21 cellular contexts compared by ENCODE assay signal in genomic region chr15:68440136-68440535, GRCh38. TPM values are rescaled to one million over a fixed set of nuclear protein-coding genes. Genes with fewer than 3 reads are reported as not detected.
DNase-seq lines count a peak whose midpoint lies in the region; ATAC-seq and TF ChIP-seq lines count a peak whose summit lies in the region.
"Had no signal": no experiment of that assay in that cellular context is flagged by ENCODE, and none has a peak within 500 bp of the region (broad histone marks: within the 10 kb centered on the region; RNA-seq: fewer than 3 reads in every experiment).

No MANE protein-coding gene starts in this region.

- peak; percentile 7 for DNase-seq in activated CD8-positive, alpha-beta memory T cell treated with anti-CD3 and anti-CD28 coated beads, Interleukin-2, amount 10 ng/mL, durations not matched to agents 7 days and 5 days
- no peak for DNase-seq in activated CD8-positive, alpha-beta memory T cell treated with anti-CD3 and anti-CD28 coated beads, Interleukin-2, amount 50 U/mL, for 4 hours
- DNase-seq in coronary artery (ENCODE audit: low spot score) (peak; percentile 17), osteocyte (ENCODE audit: extremely low spot score, unreplicated experiment) (peak; percentile 63), NCI-H146 treated with DMSO at 0.1 percent for 48 hours (lab: John Stamatoyannopoulos, UW; ENCODE audit: unreplicated experiment) (no peak), upper lobe of right lung (no peak), NCI-H748 (lab: John Stamatoyannopoulos, UW; ENCODE audit: unreplicated experiment) (no peak)
- DNase-seq in CD4-positive, alpha-beta T cell, result no peak
- DNase-seq: BE2C; Caco-2; CD4-positive, CD25-positive, alpha-beta regulatory T cell; HFFc6; KG1; NCI-H1092; NCI-H1436 treated with DMSO at 0.1 percent for 48 hours; NCI-H2029 treated with DMSO at 0.1 percent for 48 hours; NCI-H2171 treated with DMSO at 0.1 percent for 48 hours; NCI-H748 treated with DMSO at 0.1 percent for 48 hours; NK-92 treated with Interleukin-12 subunit alpha and Interleukin-12 subunit beta, amount 100 ng/mL, for 24 hours; Right ventricle myocardium superior had no signal

- H3K27ac Mint-ChIP-seq in activated CD8-positive, alpha-beta memory T cell treated with anti-CD3 and anti-CD28 coated beads, Interleukin-2, amount 10 ng/mL, durations not matched to agents 7 days and 5 days, result no peak overlapping the region
- H3K27ac Mint-ChIP-seq in osteocyte (ENCODE audit: unreplicated experiment), result no peak overlapping the region
- no peak overlapping the region for H3K27ac Mint-ChIP-seq in CD4-positive, alpha-beta T cell
- H3K27ac Mint-ChIP-seq: CD4-positive, CD25-positive, alpha-beta regulatory T cell; HFFc6 had no signal

- intact Hi-C loops in CD4-positive, alpha-beta T cell (cut with DNase I, micrococcal nuclease), result no loop called here
- intact Hi-C loops in upper lobe of right lung (cut with DNase I), result no loop called here

- H3K27me3 Mint-ChIP-seq in activated CD8-positive, alpha-beta memory T cell treated with anti-CD3 and anti-CD28 coated beads, Interleukin-2, amount 10 ng/mL, durations not matched to agents 7 days and 5 days, result peaks cover 83% of the 10 kb centered on the region
- H3K27me3 Mint-ChIP-seq in osteocyte (ENCODE audit: unreplicated experiment), result peaks cover 3% of the 10 kb centered on the region
- H3K27me3 Mint-ChIP-seq in CD4-positive, alpha-beta T cell, result peaks cover 64% of the 10 kb centered on the region

- peak overlapping the region in 1 of 2 donors; percentile 43 for H3K27ac ChIP-seq in coronary artery
- H3K27ac ChIP-seq in CD4-positive, alpha-beta T cell (ENCODE audit: low read depth, low read length), result no peak overlapping the region
- H3K27ac ChIP-seq in upper lobe of right lung, result no peak overlapping the region

- H3K4me1 Mint-ChIP-seq in activated CD8-positive, alpha-beta memory T cell treated with anti-CD3 and anti-CD28 coated beads, Interleukin-2, amount 10 ng/mL, durations not matched to agents 7 days and 5 days, result no peaks in the 10 kb centered on the region
- H3K4me1 Mint-ChIP-seq in osteocyte (ENCODE audit: unreplicated experiment), result peaks cover 17% of the 10 kb centered on the region
- no peaks in the 10 kb centered on the region for H3K4me1 Mint-ChIP-seq in CD4-positive, alpha-beta T cell (ENCODE audit: low read depth)

- no peaks in the 10 kb centered on the region for H3K36me3 Mint-ChIP-seq in activated CD8-positive, alpha-beta memory T cell treated with anti-CD3 and anti-CD28 coated beads, Interleukin-2, amount 10 ng/mL, durations not matched to agents 7 days and 5 days
- peaks cover 2% of the 10 kb centered on the region for H3K36me3 Mint-ChIP-seq in osteocyte (ENCODE audit: unreplicated experiment)
- H3K36me3 Mint-ChIP-seq in CD4-positive, alpha-beta T cell (ENCODE audit: low read depth), result no peaks in the 10 kb centered on the region
- H3K36me3 Mint-ChIP-seq: CD4-positive, CD25-positive, alpha-beta regulatory T cell had no signal

- H3K9me3 Mint-ChIP-seq in activated CD8-positive, alpha-beta memory T cell treated with anti-CD3 and anti-CD28 coated beads, Interleukin-2, amount 10 ng/mL, durations not matched to agents 7 days and 5 days (ENCODE audit: low read depth), result no peaks in the 10 kb centered on the region
- peaks cover 6% of the 10 kb centered on the region for H3K9me3 Mint-ChIP-seq in osteocyte (ENCODE audit: unreplicated experiment)
- no peaks in the 10 kb centered on the region for H3K9me3 Mint-ChIP-seq in CD4-positive, alpha-beta T cell
- H3K9me3 Mint-ChIP-seq: CD4-positive, CD25-positive, alpha-beta regulatory T cell; HFFc6 had no signal

- peaks cover 22% of the 10 kb centered on the region for H3K27me3 ChIP-seq in CD4-positive, alpha-beta T cell (ENCODE audit: control insufficient read depth, insufficient read depth, low read length)
- H3K27me3 ChIP-seq in upper lobe of right lung, result peaks cover 15% of the 10 kb centered on the region
- H3K27me3 ChIP-seq: BE2C had no signal

- H3K9me3 ChIP-seq in CD4-positive, alpha-beta T cell (ENCODE audit: control insufficient read depth, low read length), result no peaks in the 10 kb centered on the region
- no peaks in the 10 kb centered on the region for H3K9me3 ChIP-seq in upper lobe of right lung
- H3K9me3 ChIP-seq: BE2C, Caco-2 had no signal

- ATAC-seq in activated CD8-positive, alpha-beta memory T cell treated with anti-CD3 and anti-CD28 coated beads, Interleukin-2, amount 10 ng/mL, durations not matched to agents 7 days and 5 days, result no peak
- no peak for ATAC-seq in CD4-positive, alpha-beta T cell (ENCODE audit: poor library complexity)
- no peak for ATAC-seq in upper lobe of right lung
- ATAC-seq: HepG2 had no signal

- POLR2A ChIA-PET in CD4-positive, alpha-beta T cell (lab: Charles Lee), result no interaction called here

- TF ChIP-seq CTCF in coronary artery (IDR thresholded peaks at IDR 0.05) (no peak), osteocyte (IDR thresholded peaks at IDR 0.05) (no peak), upper lobe of right lung (IDR thresholded peaks at IDR 0.05) (no peak)
- TF ChIP-seq CTCF in CD4-positive, alpha-beta T cell (IDR thresholded peaks at IDR 0.05), result no peak

- peaks cover 3% of the 10 kb centered on the region for H3K4me1 ChIP-seq in upper lobe of right lung
- H3K4me1 ChIP-seq: Caco-2 had no signal

- H3K36me3 ChIP-seq in upper lobe of right lung, result no peaks in the 10 kb centered on the region
- H3K36me3 ChIP-seq: BE2C had no signal

- H3K4me3 Mint-ChIP-seq in activated CD8-positive, alpha-beta memory T cell treated with anti-CD3 and anti-CD28 coated beads, Interleukin-2, amount 10 ng/mL, durations not matched to agents 7 days and 5 days, result no peak overlapping the region
- no peak overlapping the region for H3K4me3 Mint-ChIP-seq in osteocyte (ENCODE audit: unreplicated experiment)
- H3K4me3 Mint-ChIP-seq in CD4-positive, alpha-beta T cell, result no peak overlapping the region
- H3K4me3 Mint-ChIP-seq: CD4-positive, CD25-positive, alpha-beta regulatory T cell; HFFc6 had no signal

- CTCF ChIA-PET in activated CD8-positive, alpha-beta memory T cell treated with anti-CD3 and anti-CD28 coated beads, Interleukin-2, amount 10 ng/mL, durations not matched to agents 7 days and 5 days (lab: Charles Lee), result no interaction called here
- CTCF ChIA-PET in CD4-positive, alpha-beta T cell (lab: Charles Lee), result no interaction called here

- H3K4me3 ChIP-seq in coronary artery, result no peak overlapping the region
- no peak overlapping the region for H3K4me3 ChIP-seq in upper lobe of right lung

RNA-seq across cellular contexts. Expression of gene ITGA11, which starts 8.2 kb away (rescaled TPM):
- total RNA-seq in activated CD8-positive, alpha-beta memory T cell treated with anti-CD3 and anti-CD28 coated beads, Interleukin-2, amount 10 ng/mL, durations not matched to agents 7 days and 5 days, result under 1 TPM in 1 of 2 experiments, not detected in 1; 0.02 TPM
- total RNA-seq in osteocyte (1,149 and 1,161 TPM in 2 replicates), upper lobe of right lung (7.1 TPM)
- total RNA-seq in CD4-positive, alpha-beta T cell, result under 1 TPM; 0.08 to 0.20 TPM
- total RNA-seq: CD4-positive, CD25-positive, alpha-beta regulatory T cell; HepG2 had no signal

Comparison
In these comparisons a context has a peak if more than half of its experiments do, and no peak if none do; other contexts are left out.
1. DNase-seq: peak in activated CD8-positive, alpha-beta memory T cell treated with anti-CD3 and anti-CD28 coated beads, Interleukin-2, amount 10 ng/mL, durations not matched to agents 7 days and 5 days (single experiment), coronary artery (single experiment) and osteocyte (single experiment); none in activated CD8-positive, alpha-beta memory T cell treated with anti-CD3 and anti-CD28 coated beads, Interleukin-2, amount 50 U/mL, for 4 hours (single experiment), CD4-positive, alpha-beta T cell (0 of 10), NCI-H146 treated with DMSO at 0.1 percent for 48 hours (single experiment), upper lobe of right lung (single experiment) and NCI-H748 (single experiment).
2. RNA of gene ITGA11, which starts 8.2 kb away (total RNA-seq): 1,149 to 1,161 TPM in osteocyte; 7.1 TPM in upper lobe of right lung (single experiment), 0.08 to 0.20 TPM in CD4-positive, alpha-beta T cell and 0.02 TPM in activated CD8-positive, alpha-beta memory T cell treated with anti-CD3 and anti-CD28 coated beads, Interleukin-2, amount 10 ng/mL, durations not matched to agents 7 days and 5 days; every median in the first group is over 100 times any median in the second.